ENCODE assay signal across 7 cellular contexts in genomic region chr5:97142521-97143254, GRCh38. TPM values are rescaled to one million over a fixed set of nuclear protein-coding genes. Genes with fewer than 3 reads are reported as not detected.
DNase-seq lines count a peak whose midpoint lies in the region; ATAC-seq and TF ChIP-seq lines count a peak whose summit lies in the region.

Gene LIX1 (minus strand): TSS chr5:97142611. CDS start chr5:97142576, 35 bp downstream.

- H3K4me1 ChIP-seq in body of pancreas = no peaks in the 10 kb centered on the region

- no peaks in the 10 kb centered on the region for H3K27me3 ChIP-seq in body of pancreas

- H3K4me3 ChIP-seq in body of pancreas = no peak within 1 kb of the TSS

- no peaks in the 10 kb centered on the region for H3K9me3 ChIP-seq in body of pancreas

- no peaks in the 10 kb centered on the region for H3K36me3 ChIP-seq in body of pancreas (replicated peaks in 1 of 2; ENCODE audit: insufficient read depth in 1 of 2, low read depth in 2 of 2)

- ATAC-seq in GM19455 (IDR thresholded peaks at IDR 0.05; ENCODE audit: unreplicated experiment) = peak; percentile 80
- peak; percentile 77 for ATAC-seq in HG03558 (IDR thresholded peaks at IDR 0.05; ENCODE audit: extremely low read depth, unreplicated experiment)
- ATAC-seq in body of pancreas = no peak
- ATAC-seq in stimulated activated naive CD8-positive, alpha-beta T cell treated with anti-CD3 and anti-CD28 coated beads, Interleukin-15, Interleukin-2, amounts not matched to agents 100 U/mL and 50 U/mL, for 24 hours = peak; percentile 40

- peak in 4 of 7 experiments; percentile 15 to 29 (median 20) for TF ChIP-seq CTCF in body of pancreas (IDR thresholded peaks at IDR 0.05)

- TF ChIP-seq POLR2A in body of pancreas (IDR thresholded peaks at IDR 0.05) = no peak

- 47 to 48% methylated on average over 6 of the region's 6 CpGs for WGBS in body of pancreas, 2 donors

- intact Hi-C loops in body of pancreas (cut with DNase I) = no loop called here

- peak; percentile 95 for DNase-seq in ELF-1 (ENCODE audit: low read depth, low spot score)
- peak; percentile 65 for DNase-seq in NOMO-1 treated with DMSO at 0.1 percent for 48 hours (lab: John Stamatoyannopoulos, UW; ENCODE audit: unreplicated experiment)
- DNase-seq in body of pancreas = peak in 2 of 4 donors; percentile 10 to 18
- peak; percentile 92 for DNase-seq in islet precursor cell
- peak; percentile 14 for DNase-seq in stimulated activated naive CD8-positive, alpha-beta T cell treated with anti-CD3 and anti-CD28 coated beads, Interleukin-15, Interleukin-2, amounts not matched to agents 100 U/mL and 50 U/mL, for 24 hours

- H3K27ac ChIP-seq in body of pancreas = no peak within 1 kb of the TSS

RNA-seq across cellular contexts. Expression of gene LIX1, which starts in this region (rescaled TPM):
- under 1 TPM in 1 of 2 donors, not detected in 1; 0.26 TPM for total RNA-seq in body of pancreas
